Comparison of ENCODE assay signal across 9 cellular contexts in genomic region chr1:62746086-62746808, GRCh38. TPM values are rescaled to one million over a fixed set of nuclear protein-coding genes. Genes with fewer than 3 reads are reported as not detected.
DNase-seq lines count a peak whose midpoint lies in the region; ATAC-seq and TF ChIP-seq lines count a peak whose summit lies in the region.
"Had no signal": no experiment of that assay in that cellular context is flagged by ENCODE, and none has a peak within 500 bp of the region (broad histone marks: within the 10 kb centered on the region; RNA-seq: fewer than 3 reads in every experiment).

No MANE protein-coding gene starts in this region.

- H3K36me3 Mint-ChIP-seq in T-cell = no peaks in the 10 kb centered on the region

- no peak for TF ChIP-seq POLR2A in testis (IDR thresholded peaks at IDR 0.05)

- H3K4me1 ChIP-seq in A673 (ENCODE audit: insufficient read depth, low read length, poor library complexity, severe bottlenecking) = no peaks in the 10 kb centered on the region
- peaks cover 5% of the 10 kb centered on the region for H3K4me1 ChIP-seq in testis

- peaks cover 0 to 1% (median 0%) of the 10 kb centered on the region in 3 donors for H3K4me1 Mint-ChIP-seq in T-cell
- H3K4me1 Mint-ChIP-seq: central memory CD8-positive, alpha-beta T cell had no signal

- H3K4me3 Mint-ChIP-seq in T-cell = no peak overlapping the region
- H3K4me3 Mint-ChIP-seq: central memory CD8-positive, alpha-beta T cell had no signal

- H3K4me3 ChIP-seq in A673 (ENCODE audit: low read depth, low read length, poor library complexity, severe bottlenecking) (peak overlapping the region; percentile 24), testis (no peak overlapping the region)

- peaks cover 0 to 8% of the 10 kb centered on the region in 2 donors for H3K27me3 Mint-ChIP-seq in T-cell

- BruUV-seq in A673 (replicated peaks; lab: Mats Ljungman, UMichigan) = no TSS peak

- DNase-seq in A673 (ENCODE audit: low spot score) (peak; percentile 77), NCI-H2107 (lab: John Stamatoyannopoulos, UW) (peak; percentile 30), amniotic stem cell (lab: John Stamatoyannopoulos, UW) (peak; percentile 52), iPS-NIHi11 (ENCODE audit: low spot score) (peak; percentile 23), testis (no peak), T-cell (no peak)

- H3K36me3 ChIP-seq in A673 (ENCODE audit: insufficient read depth, low read length, poor library complexity, severe bottlenecking) (no peaks in the 10 kb centered on the region), testis (ENCODE audit: low read depth, missing control alignments) (no peaks in the 10 kb centered on the region)

- H3K27ac Mint-ChIP-seq in T-cell = no peak overlapping the region

- H3K27me3 ChIP-seq in A673 (replicated peaks; ENCODE audit: insufficient read depth, low read depth, low read length, poor library complexity) = no peaks in the 10 kb centered on the region
- H3K27me3 ChIP-seq in testis = no peaks in the 10 kb centered on the region

- intact Hi-C loops in A673 (cut with micrococcal nuclease; ENCODE audit: unreplicated experiment) = loop anchor here (1.0 kb wide), 2 partner anchors 216 to 238 kb away; no protein-coding TSS in a partner anchor
- intact Hi-C loops in testis (cut with DNase I; ENCODE audit: low total_unique reads) = loop anchor here (10.0 kb wide), 1 partner anchor 241 kb away; no protein-coding TSS in a partner anchor

- H3K9me3 ChIP-seq in A673 (ENCODE audit: low read depth, low read length, poor library complexity, severe bottlenecking) (no peaks in the 10 kb centered on the region), testis (no peaks in the 10 kb centered on the region)

- CTCF ChIA-PET in A673 (lab: Charles Lee) (interaction anchor here (0.5 to 2.6 kb wide), 6 partner anchors 17 to 570 kb away, joined by 3 to 15 read pairs (median 8); no protein-coding TSS in a partner anchor), T-cell (lab: Charles Lee) (interaction anchor here (0.6 to 3.5 kb wide), 12 partner anchors 49 to 664 kb away, joined by 3 to 27 read pairs (median 6); no protein-coding TSS in a partner anchor)

- POLR2A ChIA-PET in A673 (lab: Charles Lee; ENCODE audit: low non-redundant PET) = no interaction called here
- POLR2A ChIA-PET in T-cell (lab: Charles Lee) = no interaction called here

- ATAC-seq in GM21619 (IDR thresholded peaks at IDR 0.05; ENCODE audit: unreplicated experiment) = no peak
- no peak for ATAC-seq in T-cell (replicated peaks in 1 of 4)

- WGBS in testis, 2 donors = 64 to 66% methylated on average over 12 of the region's 12 CpGs

- no peaks in the 10 kb centered on the region for H3K9me3 Mint-ChIP-seq in T-cell
- H3K9me3 Mint-ChIP-seq: central memory CD8-positive, alpha-beta T cell had no signal

- TF ChIP-seq CTCF in A673 (conservative IDR thresholded peaks at IDR 0.05; ENCODE audit: low read depth, low read length) (peak; percentile 76), GM12874 (IDR thresholded peaks at IDR 0.05; ENCODE audit: insufficient read depth, low read depth, low read length) (0 out of 2 replicates have a peak, but pooled peaks have one; percentile 26), testis (IDR thresholded peaks at IDR 0.05) (peak; percentile 36 to 42 (median 39))

- H3K27ac ChIP-seq in A673 (ENCODE audit: low read depth, low read length, poor library complexity, severe bottlenecking) (no peak overlapping the region), testis (no peak overlapping the region)

RNA-seq across cellular contexts. Expression of gene ATG4C, which starts 37.7 kb away (rescaled TPM):
- 14.4 and 15.1 TPM in 2 replicates for total RNA-seq in A673 (2021)
- 10 to 100 TPM in 1 of 2 donors, 1 to 10 TPM in 1; 6.8 to 10.2 TPM for total RNA-seq in testis
- 8.6 TPM for polyA plus RNA-seq in testis (ENCODE audit: insufficient read depth, low read depth, low replicate concordance)
- total RNA-seq in T-cell = 10 to 100 TPM in 3 of 5 donors, 1 to 10 TPM in 2; 6.4 to 11.8 (median 10.4) TPM

RNA-seq across cellular contexts. Expression of gene DOCK7, which starts 58.1 kb away (rescaled TPM):
- total RNA-seq in A673 (2021) (60.8 and 66.5 TPM in 2 replicates), testis (100 to 1,000 TPM in 1 of 2 donors, 10 to 100 TPM in 1; 94.3 to 122 TPM), T-cell (10 to 100 TPM in 3 of 5 donors, 1 to 10 TPM in 2; 8.2 to 25.6 (median 11.2) TPM)
- polyA plus RNA-seq in testis (ENCODE audit: insufficient read depth, low read depth, low replicate concordance) = 42.2 TPM

Comparison
In these comparisons a context has a peak if more than half of its experiments do, and no peak if none do; other contexts are left out.
1. DNase-seq: peak in A673 (single experiment), NCI-H2107 (single experiment), amniotic stem cell (single experiment) and iPS-NIHi11 (single experiment); none in testis (single experiment) and T-cell (0 of 34).
2. CTCF ChIP-seq: peak in every context shown above with its lines; median percentile 76 in A673; 39 in testis; 26 in GM12874.